In the genomic region with DNA sequence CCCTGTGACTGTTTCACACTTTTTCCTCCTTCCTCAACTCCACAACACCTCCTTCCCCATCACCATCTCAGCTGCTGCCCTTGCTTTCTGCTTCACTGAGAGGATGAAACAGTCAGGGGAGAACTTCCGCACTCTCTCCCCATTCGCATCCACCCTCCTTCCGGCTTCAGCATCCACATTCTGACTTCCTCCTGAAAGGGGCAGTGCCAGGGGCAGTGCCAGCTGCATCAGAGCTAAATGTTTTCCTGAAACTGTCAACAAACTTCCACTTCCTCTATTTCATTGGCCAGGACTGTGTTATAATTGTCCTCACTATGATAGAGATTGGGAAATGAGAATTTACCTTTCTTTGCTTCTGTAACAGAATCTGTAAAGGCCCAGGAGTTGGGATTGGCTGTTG, we compare ENCODE assay signal across 13 cellular contexts. TPM values are rescaled to one million over a fixed set of nuclear protein-coding genes. Genes with fewer than 3 reads are reported as not detected.
DNase-seq lines count a peak whose midpoint lies in the region; ATAC-seq, FAIRE-seq and TF ChIP-seq lines count a peak whose summit lies in the region.
"Had no signal": no experiment of that assay in that cellular context is flagged by ENCODE, and none has a peak within 500 bp of the region (broad histone marks: within the 10 kb centered on the region; RNA-seq: fewer than 3 reads in every experiment).

No MANE protein-coding gene starts in this region.

- RAD21 ChIA-PET in GM12878 (lab: Charles Lee; ENCODE audit: unreplicated experiment), result no interaction called here

- TF ChIP-seq POLR2A in GM12878 (IDR thresholded peaks at IDR 0.05; ENCODE audit: low read depth, low read length), result no peak

- FAIRE-seq in GM12878 (lab: Jason Lieb, UNC), result no peak

- DNase-seq in Karpas-422 (peak; percentile 42), GM12878 (ENCODE audit: low read depth, low spot score) (no peak), pons (ENCODE audit: low spot score) (peak; percentile 85), hepatic stellate cell (ENCODE audit: low spot score) (no peak), HK-2 (ENCODE audit: unreplicated experiment) (no peak)
- DNase-seq in effector CD4-positive, alpha-beta T cell, result no peak
- DNase-seq: CD8-positive, alpha-beta T cell; cerebellar nuclear complex; SK-N-SH had no signal

- CTCF ChIA-PET in GM12878 (lab: Yijun Ruan, JAX), result interaction anchor here (0.5 kb wide), 1 partner anchor 1031 kb away, joined by 3 read pairs; no protein-coding TSS in a partner anchor

- H3K27ac ChIP-seq in Karpas-422 (ENCODE audit: low read length), result no peak overlapping the region
- H3K27ac ChIP-seq in GM12878 (ENCODE audit: control insufficient read depth, insufficient read depth), result no peak overlapping the region
- H3K27ac ChIP-seq: neutrophil had no signal

- no peak for TF ChIP-seq RAD21 in GM12878 (IDR thresholded peaks at IDR 0.05; ENCODE audit: insufficient read depth, low read depth, low read length)

- H3K4me2 ChIP-seq in Karpas-422 (ENCODE audit: low read depth, low read length, poor library complexity, severe bottlenecking), result no peak overlapping the region
- no peak overlapping the region for H3K4me2 ChIP-seq in GM12878 (ENCODE audit: control insufficient read depth, insufficient read depth)
- H3K4me2 ChIP-seq: SK-N-SH had no signal

- SMC1A ChIA-PET in GM12878 (lab: Charles Lee; ENCODE audit: uncharacterized antibody, unreplicated experiment), result no interaction called here

- no peak for TF ChIP-seq CTCF in GM12878 (IDR thresholded peaks at IDR 0.05 in 2 of 3, conservative IDR thresholded peaks at IDR 0.05 in 1 of 3; ENCODE audit: control insufficient read depth in 2 of 3, extremely low read depth in 1 of 3, insufficient read depth in 1 of 3, low read depth in 3 of 3, low read length in 3 of 3)

- H3K9ac ChIP-seq in Karpas-422 (ENCODE audit: low read length) (no peak overlapping the region), GM12878 (ENCODE audit: control insufficient read depth, insufficient read depth, low read length) (no peak overlapping the region)
- H3K9ac ChIP-seq: SK-N-SH had no signal

- H3K4me3 ChIP-seq in Karpas-422 (ENCODE audit: low read length), result no peak overlapping the region
- no peak overlapping the region for H3K4me3 ChIP-seq in GM12878
- H3K4me3 ChIP-seq: heart left ventricle, skin epidermis had no signal

- intact Hi-C loops in GM12878 (cut with micrococcal nuclease; ENCODE audit: unreplicated experiment), result no loop called here

- no peaks in the 10 kb centered on the region for H3K79me2 ChIP-seq in Karpas-422 (ENCODE audit: low read length)
- no peaks in the 10 kb centered on the region for H3K79me2 ChIP-seq in GM12878 (ENCODE audit: control insufficient read depth, insufficient read depth, low read length)

- H3K36me3 ChIP-seq in Karpas-422 (ENCODE audit: insufficient read depth, low read length) (no peaks in the 10 kb centered on the region), GM12878 (ENCODE audit: control insufficient read depth in 2 of 2, insufficient read depth in 2 of 2, low read length in 1 of 2) (no peaks in the 10 kb centered on the region)
- H3K36me3 ChIP-seq: heart left ventricle, neutrophil had no signal

- H3K9me2 ChIP-seq in Karpas-422 (replicated peaks; ENCODE audit: insufficient read depth, low read length), result no peaks in the 10 kb centered on the region
- H3K9me2 ChIP-seq: SK-N-SH had no signal

- WGBS in GM12878 (ENCODE audit: insufficient coverage, insufficient replicate concordance, low lambda C conversion rate, missing lambda C conversion rate), result 58% methylated on average over 3 of the region's 3 CpGs

- no TSS peak for BruUV-seq in GM12878 (replicated peaks; lab: Mats Ljungman, UMichigan)

- ATAC-seq in GM19395 (IDR thresholded peaks at IDR 0.05; ENCODE audit: unreplicated experiment) (peak; percentile 54), GM12878 (peak; percentile 49)
- ATAC-seq: CD8-positive, alpha-beta T cell had no signal

- H3K9me3 ChIP-seq in Karpas-422 (ENCODE audit: low read length), result no peaks in the 10 kb centered on the region
- H3K9me3 ChIP-seq in GM12878 (replicated peaks; ENCODE audit: control insufficient read depth, insufficient read depth, low read length), result no peaks in the 10 kb centered on the region
- H3K9me3 ChIP-seq: heart left ventricle, neutrophil, SK-N-SH had no signal

- H3K27me3 ChIP-seq in Karpas-422 (ENCODE audit: low read length) (no peaks in the 10 kb centered on the region), GM12878 (replicated peaks in 1 of 2; ENCODE audit: control insufficient read depth in 2 of 2, insufficient read depth in 2 of 2, low read length in 1 of 2) (no peaks in the 10 kb centered on the region)
- H3K27me3 ChIP-seq: heart left ventricle, neutrophil had no signal

- H2AFZ ChIP-seq in Karpas-422 (ENCODE audit: low read length), result no peak overlapping the region
- H2AFZ ChIP-seq in GM12878 (ENCODE audit: control insufficient read depth, low read depth, low read length), result no peak overlapping the region

- TF ChIP-seq EP300 in GM12878 (IDR thresholded peaks at IDR 0.05; ENCODE audit: borderline replicate concordance in 1 of 2, control insufficient read depth in 1 of 2, low read depth in 2 of 2, low read length in 2 of 2), result no peak

- H4K20me1 ChIP-seq in Karpas-422 (ENCODE audit: insufficient read depth, low read depth, low read length) (no peaks in the 10 kb centered on the region), GM12878 (ENCODE audit: control insufficient read depth, insufficient read depth) (no peaks in the 10 kb centered on the region)

- in situ Hi-C loops in GM12878 (cut with MboI), result no loop called here

- POLR2A ChIA-PET in GM12878 (lab: Charles Lee), result no interaction called here

- H3K4me1 ChIP-seq in Karpas-422 (ENCODE audit: low read length), result no peaks in the 10 kb centered on the region
- no peaks in the 10 kb centered on the region for H3K4me1 ChIP-seq in GM12878 (ENCODE audit: control insufficient read depth, insufficient read depth, low read length)

TF ChIP-seq in GM12878, 131 proteins besides CTCF, POLR2A, EP300 and RAD21:
- peak; percentile 77; the same call in 1 of the 2 replicates for TF ChIP-seq SPI1 (IDR thresholded peaks at IDR 0.05; ENCODE audit: borderline replicate concordance, insufficient read depth, low read depth, low read length)
- no peak for TF ChIP-seq SRF (IDR thresholded peaks at IDR 0.05; ENCODE audit: low read depth in 2 of 2, low read length in 2 of 2)
- TF ChIP-seq IKZF2 (IDR thresholded peaks at IDR 0.05), result 0 out of 4 replicates have a peak, but pooled peaks of 1 of the 2 experiments have one; percentile 11
TF ChIP-seq in GM12878: peak in this region for 2.

RNA-seq across cellular contexts. Expression of a gene that starts 18.2 kb away (rescaled TPM):
- total RNA-seq in Karpas-422 (2014; rRNA removed; shearing (Covaris generic); ENCODE audit: low replicate concordance), result not detected in 2 replicates
- total RNA-seq in GM12878 (2013; cell fraction: nucleolus; rRNA removed), result 0.21 TPM in 1 of 2 replicates, not detected in the other
- total RNA-seq in GM12878 (2014; rRNA removed) (0.06 TPM in 1 of 2 replicates, not detected in the other), GM12878 (2014; rRNA removed; fragmentation: Illumina TruSeq; extraction: Trizol) (not detected in 2 replicates), GM12878 (2021) (not detected in 2 replicates)
- not detected for polyA plus RNA-seq in GM12878 (2011; ENCODE audit: low read depth)
- polyA plus RNA-seq in GM12878 (2011; rRNA removed) (not detected in 2 replicates), GM12878 (2014; fragmentation: Illumina TruSeq; extraction: Trizol) (0.21 TPM in 1 of 2 replicates, not detected in the other), GM12878 (2014; fragmentation: Nextera tagmentation; extraction: Ambion mirVana) (under 1 TPM in 1 of 2 experiments, not detected in 1; 0.08 TPM), GM12878 (2014; rRNA removed) (0.06 and 0.19 TPM in 2 replicates), GM12878 (2016; fragmentation: Nextera tagmentation; extraction: Ambion mirVana) (under 1 TPM; 0.19 to 0.45 TPM)
- 0.03 TPM in 1 of 2 replicates, not detected in the other for polyA plus RNA-seq in GM12878 (2011; cell fraction: cytosol; rRNA removed)
- not detected in 2 replicates for polyA plus RNA-seq in GM12878 (2011; cell fraction: nucleus; rRNA removed)
- polyA plus RNA-seq in GM12878 (2012), result 0.15 TPM in 1 of 2 replicates, not detected in the other
- not detected in 2 replicates for polyA minus RNA-seq in GM12878 (2011; rRNA and poly(A)+ RNA removed)
- polyA minus RNA-seq in GM12878 (2011; cell fraction: cytosol; rRNA and poly(A)+ RNA removed), result not detected in 2 replicates
- not detected in 2 replicates for polyA minus RNA-seq in GM12878 (2011; cell fraction: nucleus; rRNA and poly(A)+ RNA removed)

Comparison
In these comparisons a context has a peak if more than half of its experiments do, and no peak if none do; other contexts are left out.
1. DNase-seq: peak in Karpas-422 (single experiment) and pons (single experiment); none in GM12878 (single experiment), hepatic stellate cell (single experiment), HK-2 (single experiment) and effector CD4-positive, alpha-beta T cell (single experiment).